Comparison of ENCODE assay signal across 29 cellular contexts in the genomic region with DNA sequence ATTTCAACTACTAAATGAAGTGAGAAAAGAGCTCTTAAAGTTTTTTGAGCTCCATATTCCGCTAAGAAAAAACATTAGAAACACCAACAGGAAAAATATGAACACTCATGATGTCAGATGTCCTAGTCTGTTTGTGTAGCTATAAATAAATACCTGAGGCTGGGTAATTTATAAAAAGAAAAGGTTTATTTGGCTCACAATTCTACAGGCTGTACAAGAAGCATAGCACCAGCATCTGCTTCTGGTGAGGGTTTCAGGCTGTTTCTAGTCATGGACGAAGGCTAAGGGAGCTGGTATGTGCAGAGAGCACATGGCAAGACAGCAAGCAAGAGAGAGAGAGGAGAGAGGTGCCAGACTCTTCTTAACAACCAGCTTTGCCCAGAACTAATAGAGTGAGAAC.
DNase-seq lines count a peak whose midpoint lies in the region; ATAC-seq, FAIRE-seq and TF ChIP-seq lines count a peak whose summit lies in the region.
"Had no signal": no experiment of that assay in that cellular context is flagged by ENCODE, and none has a peak within 500 bp of the region (broad histone marks: within the 10 kb centered on the region; RNA-seq: fewer than 3 reads in every experiment).

No MANE protein-coding gene starts in this region.

- no peaks in the 10 kb centered on the region for H3K79me2 ChIP-seq in endothelial cell of umbilical vein (ENCODE audit: control insufficient read depth, insufficient read depth, low read length)
- H3K79me2 ChIP-seq: hepatocyte had no signal

- ATAC-seq in right cardiac atrium (no peak), Right ventricle myocardium inferior (no peak), GM18505 (IDR thresholded peaks at IDR 0.05; ENCODE audit: unreplicated experiment) (no peak)

- intact Hi-C loops in right cardiac atrium (cut with DNase I) (no loop called here), Right ventricle myocardium inferior (cut with DNase I) (no loop called here), endothelial cell of umbilical vein (cut with micrococcal nuclease) (loop anchor here (1.0 to 2.0 kb wide), 3 partner anchors 28 to 185 kb away; no protein-coding TSS in a partner anchor)

- TF ChIP-seq POLR2A in endothelial cell of umbilical vein (IDR thresholded peaks at IDR 0.05; ENCODE audit: low read depth, low read length) (no peak), GM18505 (IDR thresholded peaks at IDR 0.05; ENCODE audit: borderline replicate concordance, extremely low read depth, insufficient read depth, insufficient read length) (no peak)

- dilution Hi-C loops in endothelial cell of umbilical vein (cut with MboI; ENCODE audit: extremely low pct_ligation_motif_present, low sequenced_read_pairs) = no loop called here

- BruUV-seq in endothelial cell of umbilical vein (replicated peaks; lab: Mats Ljungman, UMichigan) = no TSS peak

- TF ChIP-seq CTCF in endothelial cell of umbilical vein (IDR thresholded peaks at IDR 0.05; ENCODE audit: extremely low read depth in 1 of 2, insufficient read depth in 1 of 2, low read depth in 1 of 2, low read length in 2 of 2) (no peak), nephron (IDR thresholded peaks at IDR 0.05; ENCODE audit: unreplicated experiment in 3 of 3) (no peak)

- H3K9me3 ChIP-seq in right cardiac atrium (ENCODE audit: control insufficient read depth, low read length) = no peaks in the 10 kb centered on the region
- no peaks in the 10 kb centered on the region for H3K9me3 ChIP-seq in endothelial cell of umbilical vein (replicated peaks; ENCODE audit: control insufficient read depth, insufficient read depth, low read length)
- H3K9me3 ChIP-seq: BLaER1, esophagus muscularis mucosa, neutrophil, right lobe of liver, SJSA1, stomach had no signal

- H3K9me3 Mint-ChIP-seq in nephron = peaks cover 8% of the 10 kb centered on the region
- H3K9me3 Mint-ChIP-seq: activated CD4-positive, alpha-beta T cell treated with anti-CD3 and anti-CD28 coated beads, Interleukin-2, amount 10 ng/mL, durations not matched to agents 24 days and 14 days; activated naive CD8-positive, alpha-beta T cell treated with anti-CD3 and anti-CD28 coated beads, Interleukin-2, amount 10 ng/mL, durations not matched to agents 7 days and 5 days had no signal

- no peaks in the 10 kb centered on the region for H3K9me1 ChIP-seq in endothelial cell of umbilical vein (replicated peaks; ENCODE audit: control insufficient read depth, extremely low read depth, insufficient read depth, low read length)

- H3K4me1 ChIP-seq in right cardiac atrium (ENCODE audit: control insufficient read depth, insufficient read depth, low read length) (peaks cover 3% of the 10 kb centered on the region), endothelial cell of umbilical vein (ENCODE audit: control insufficient read depth, extremely low read depth, insufficient read depth, low read length) (peaks cover 12% of the 10 kb centered on the region)
- H3K4me1 ChIP-seq: BLaER1, right lobe of liver, SJSA1, stomach had no signal

- H3K4me3 ChIP-seq in right cardiac atrium (ENCODE audit: low read length) (no peak overlapping the region), endothelial cell of umbilical vein (replicated peaks in 1 of 3; ENCODE audit: insufficient read depth in 1 of 3, low read depth in 1 of 3, low read length in 3 of 3) (no peak overlapping the region)
- H3K4me3 ChIP-seq: BLaER1, esophagus muscularis mucosa, hepatocyte, right lobe of liver, SJSA1, stomach had no signal

- no peaks in the 10 kb centered on the region for H3K36me3 ChIP-seq in endothelial cell of umbilical vein (ENCODE audit: control insufficient read depth in 2 of 2, extremely low read depth in 1 of 2, insufficient read depth in 2 of 2, low read length in 2 of 2)
- H3K36me3 ChIP-seq: BLaER1, esophagus muscularis mucosa, neutrophil, right lobe of liver, SJSA1, stomach had no signal

- H3K4me3 Mint-ChIP-seq in nephron = no peak overlapping the region
- H3K4me3 Mint-ChIP-seq: activated CD4-positive, alpha-beta T cell treated with anti-CD3 and anti-CD28 coated beads, Interleukin-2, amount 10 ng/mL, durations not matched to agents 24 days and 14 days; activated naive CD8-positive, alpha-beta T cell treated with anti-CD3 and anti-CD28 coated beads, Interleukin-2, amount 10 ng/mL, durations not matched to agents 7 days and 5 days; endodermal cell; IgD-negative memory B cell had no signal

- peak overlapping the region; percentile 71 for H2AFZ ChIP-seq in endothelial cell of umbilical vein (ENCODE audit: low read depth, low read length)
- H2AFZ ChIP-seq: hepatocyte had no signal

- no peak overlapping the region for H3K9ac ChIP-seq in endothelial cell of umbilical vein (replicated peaks; ENCODE audit: extremely low read depth, insufficient read depth, low read length)
- H3K9ac ChIP-seq: BLaER1 had no signal

- peaks cover 12% of the 10 kb centered on the region for H3K4me1 Mint-ChIP-seq in nephron
- H3K4me1 Mint-ChIP-seq: activated CD4-positive, alpha-beta T cell treated with anti-CD3 and anti-CD28 coated beads, Interleukin-2, amount 10 ng/mL, durations not matched to agents 24 days and 14 days; activated naive CD8-positive, alpha-beta T cell treated with anti-CD3 and anti-CD28 coated beads, Interleukin-2, amount 10 ng/mL, durations not matched to agents 7 days and 5 days; IgD-negative memory B cell had no signal

- peaks cover 4% of the 10 kb centered on the region for H3K27me3 Mint-ChIP-seq in nephron (ENCODE audit: low read depth)
- H3K27me3 Mint-ChIP-seq: activated naive CD8-positive, alpha-beta T cell treated with anti-CD3 and anti-CD28 coated beads, Interleukin-2, amount 10 ng/mL, durations not matched to agents 7 days and 5 days; progenitor cell of endocrine pancreas had no signal

- WGBS in right cardiac atrium = 37% methylated on average over 2 of the region's 2 CpGs

- H3K36me3 Mint-ChIP-seq in nephron (ENCODE audit: low read depth) = no peaks in the 10 kb centered on the region
- H3K36me3 Mint-ChIP-seq: activated naive CD8-positive, alpha-beta T cell treated with anti-CD3 and anti-CD28 coated beads, Interleukin-2, amount 10 ng/mL, durations not matched to agents 7 days and 5 days; IgD-negative memory B cell had no signal

- DNase-seq in right cardiac atrium (no peak), Right ventricle myocardium inferior (ENCODE audit: missing footprints) (no peak), endothelial cell of umbilical vein (ENCODE audit: low read depth, low spot score) (no peak), HEK293T (ENCODE audit: extremely low spot score) (no peak)
- no peak for DNase-seq in activated CD8-positive, alpha-beta memory T cell treated with anti-CD3 and anti-CD28 coated beads, Interleukin-2, amount 50 U/mL, for 48 hours
- DNase-seq: activated CD4-positive, alpha-beta T cell treated with anti-CD3 and anti-CD28 coated beads, Interleukin-2, amount 10 ng/mL, durations not matched to agents 24 days and 14 days; activated effector memory CD4-positive, alpha-beta T cell treated with anti-CD3 and anti-CD28 coated beads, Interleukin-2, amount 50 U/mL, for 16 hours; activated naive CD8-positive, alpha-beta T cell treated with anti-CD3 and anti-CD28 coated beads, Interleukin-2, amount 10 ng/mL, durations not matched to agents 7 days and 5 days; activated T-cell treated with anti-CD3 and anti-CD28 coated beads, Interleukin-2, amount 50 U/mL, for 1 hour; aorta; caudate nucleus; DMS53; endodermal cell; NCI-H1048; NCI-H748 treated with DMSO at 0.1 percent for 48 hours; right lobe of liver; stimulated activated CD4-positive, alpha-beta T cell treated with anti-CD3 and anti-CD28 coated beads, Interleukin-12 subunit alpha, Interleukin-12 subunit beta, amount 100 ng/mL, for 4 hours; stimulated activated CD4-positive, alpha-beta T cell treated with anti-CD3 and anti-CD28 coated beads, Interleukin-4, amount 100 ng/mL, for 1 hour; stomach had no signal

- H3K27me3 ChIP-seq in right cardiac atrium (ENCODE audit: control insufficient read depth, insufficient read depth) = no peaks in the 10 kb centered on the region
- H3K27me3 ChIP-seq in endothelial cell of umbilical vein (ENCODE audit: control insufficient read depth in 2 of 2, insufficient read depth in 2 of 2, low read length in 2 of 2) = no peaks in the 10 kb centered on the region
- H3K27me3 ChIP-seq: BLaER1, esophagus muscularis mucosa, hepatocyte, right lobe of liver, SJSA1, stomach had no signal

- CTCF ChIA-PET in endothelial cell of umbilical vein (lab: Charles Lee) = interaction anchor here (0.7 to 2.9 kb wide), 13 partner anchors 10 to 976 kb away, joined by 3 to 18 read pairs (median 7); no protein-coding TSS in a partner anchor
- CTCF ChIA-PET in HEK293T (lab: Yijun Ruan, JAX) = no interaction called here

- H3K4me2 ChIP-seq in endothelial cell of umbilical vein (ENCODE audit: insufficient read depth, low read length) = no peak overlapping the region
- H3K4me2 ChIP-seq: BLaER1, hepatocyte had no signal

- H3K27ac Mint-ChIP-seq in nephron = peak overlapping the region in 2 of 3 experiments; percentile 24 to 60
- H3K27ac Mint-ChIP-seq: activated CD4-positive, alpha-beta T cell treated with anti-CD3 and anti-CD28 coated beads, Interleukin-2, amount 10 ng/mL, durations not matched to agents 24 days and 14 days; activated naive CD8-positive, alpha-beta T cell treated with anti-CD3 and anti-CD28 coated beads, Interleukin-2, amount 10 ng/mL, durations not matched to agents 7 days and 5 days; endodermal cell; IgD-negative memory B cell; progenitor cell of endocrine pancreas had no signal

- H3K27ac ChIP-seq in right cardiac atrium (ENCODE audit: low read length) = peak overlapping the region; percentile 58
- peak overlapping the region; percentile 42 for H3K27ac ChIP-seq in endothelial cell of umbilical vein (ENCODE audit: insufficient read depth, low read depth, low read length)
- H3K27ac ChIP-seq: BLaER1, esophagus muscularis mucosa, hepatocyte, neutrophil, right lobe of liver, SJSA1, stomach had no signal

- FAIRE-seq in endothelial cell of umbilical vein (lab: Jason Lieb, UNC) = no peak
- FAIRE-seq: frontal cortex had no signal

- POLR2A ChIA-PET in endothelial cell of umbilical vein (lab: Charles Lee) (interaction anchor here (0.7 to 1.5 kb wide), 6 partner anchors 14 to 494 kb away, joined by 3 to 6 read pairs (median 4); no protein-coding TSS in a partner anchor), HEK293T (lab: Yijun Ruan, JAX) (no interaction called here)

- H4K20me1 ChIP-seq in endothelial cell of umbilical vein (replicated peaks; ENCODE audit: control insufficient read depth, extremely low read depth, insufficient read depth, low read length) = no peaks in the 10 kb centered on the region
- H4K20me1 ChIP-seq: BLaER1 had no signal

TF ChIP-seq in endothelial cell of umbilical vein, 7 proteins besides CTCF, POLR2A, EP300 and RAD21 (continues in another document):
- TF ChIP-seq FOS (IDR thresholded peaks at IDR 0.05; ENCODE audit: borderline replicate concordance, insufficient read depth, low read length) (no peak), POLR2AphosphoS5 (IDR thresholded peaks at IDR 0.05; ENCODE audit: insufficient read depth, low read depth, low read length) (no peak)

TF ChIP-seq in HEK293T, 16 proteins besides CTCF, POLR2A, EP300 and RAD21:
- TF ChIP-seq LEF1 (IDR thresholded peaks at IDR 0.05; ENCODE audit: borderline replicate concordance) (no peak), BHLHE40 (IDR thresholded peaks at IDR 0.05; ENCODE audit: borderline replicate concordance) (no peak), L3MBTL2 (conservative IDR thresholded peaks at IDR 0.05) (no peak)
